In the genomic region with DNA sequence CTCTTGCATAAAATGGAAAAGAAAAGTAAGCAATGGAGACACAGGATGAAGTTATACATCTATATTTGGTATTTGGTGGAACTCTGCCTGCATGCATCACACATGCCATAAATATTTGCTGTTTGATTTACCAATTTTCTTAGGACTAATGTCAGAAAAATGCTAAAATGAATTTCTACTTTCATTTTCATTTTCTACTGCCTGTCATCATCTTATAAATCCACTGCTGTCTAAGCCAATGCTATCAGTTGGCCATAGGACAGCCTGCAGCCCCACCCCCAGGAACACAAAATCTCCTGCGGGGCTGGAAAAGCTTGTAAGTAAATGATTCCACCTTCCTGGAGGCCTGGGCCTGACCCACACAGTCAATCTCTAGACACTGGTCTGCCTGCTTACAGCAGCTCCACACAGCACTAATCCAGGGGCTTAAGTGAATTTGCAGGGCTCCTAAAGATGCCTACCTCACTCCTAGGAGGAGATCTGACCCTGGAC, we compare ENCODE assay signal across 9 cellular contexts.
DNase-seq lines count a peak whose midpoint lies in the region; ATAC-seq, FAIRE-seq and TF ChIP-seq lines count a peak whose summit lies in the region.
"Had no signal": no experiment of that assay in that cellular context is flagged by ENCODE, and none has a peak within 500 bp of the region (broad histone marks: within the 10 kb centered on the region; RNA-seq: fewer than 3 reads in every experiment).

No MANE protein-coding gene starts in this region.

- WGBS in testis, 2 donors, result 24 to 54% methylated on average over 1 of the region's 1 CpG

- TF ChIP-seq POLR2A in testis (IDR thresholded peaks at IDR 0.05), result no peak

- no peaks in the 10 kb centered on the region for H3K9me1 ChIP-seq in keratinocyte (ENCODE audit: control insufficient read depth, extremely low read depth, insufficient read depth, low read length)

- H3K9me3 Mint-ChIP-seq in stimulated activated naive CD8-positive, alpha-beta T cell treated with anti-CD3 and anti-CD28 coated beads, Interleukin-15, amount 100 ng/mL, for 72 hours, result no peaks in the 10 kb centered on the region
- H3K9me3 Mint-ChIP-seq in activated T-helper 17 cell treated with anti-CD3 and anti-CD28 coated beads, Interleukin-2, amount 50 U/mL, for 72 hours, result no peaks in the 10 kb centered on the region
- no peaks in the 10 kb centered on the region for H3K9me3 Mint-ChIP-seq in CD14-positive monocyte

- peak overlapping the region in 1 of 2 donors; percentile 17 for H3K4me3 Mint-ChIP-seq in stimulated activated naive CD8-positive, alpha-beta T cell treated with anti-CD3 and anti-CD28 coated beads, Interleukin-15, amount 100 ng/mL, for 72 hours
- peak overlapping the region; percentile 33 for H3K4me3 Mint-ChIP-seq in activated T-helper 17 cell treated with anti-CD3 and anti-CD28 coated beads, Interleukin-2, amount 50 U/mL, for 72 hours
- peak overlapping the region in 1 of 2 donors; percentile 9 for H3K4me3 Mint-ChIP-seq in CD14-positive monocyte

- no peaks in the 10 kb centered on the region for H3K27me3 Mint-ChIP-seq in stimulated activated naive CD8-positive, alpha-beta T cell treated with anti-CD3 and anti-CD28 coated beads, Interleukin-15, amount 100 ng/mL, for 72 hours
- no peaks in the 10 kb centered on the region for H3K27me3 Mint-ChIP-seq in activated T-helper 17 cell treated with anti-CD3 and anti-CD28 coated beads, Interleukin-2, amount 50 U/mL, for 72 hours
- no peaks in the 10 kb centered on the region for H3K27me3 Mint-ChIP-seq in CD14-positive monocyte (ENCODE audit: low read depth in 3 of 3)

- peak; percentile 49 for FAIRE-seq in keratinocyte (lab: Jason Lieb, UNC)

- no peaks in the 10 kb centered on the region for H3K79me2 ChIP-seq in keratinocyte (ENCODE audit: control insufficient read depth, insufficient read depth, low read length)

- H3K4me1 Mint-ChIP-seq in stimulated activated naive CD8-positive, alpha-beta T cell treated with anti-CD3 and anti-CD28 coated beads, Interleukin-15, amount 100 ng/mL, for 72 hours, result peaks cover 8% of the 10 kb centered on the region
- H3K4me1 Mint-ChIP-seq in activated T-helper 17 cell treated with anti-CD3 and anti-CD28 coated beads, Interleukin-2, amount 50 U/mL, for 72 hours, result peaks cover 5% of the 10 kb centered on the region
- H3K4me1 Mint-ChIP-seq in CD14-positive monocyte, result peaks cover 5% of the 10 kb centered on the region

- H3K27me3 ChIP-seq in keratinocyte (ENCODE audit: control insufficient read depth, extremely low read depth, insufficient read depth, low read length) (no peaks in the 10 kb centered on the region), testis (no peaks in the 10 kb centered on the region)

- H3K27ac ChIP-seq in keratinocyte (ENCODE audit: control insufficient read depth, insufficient read depth, low read length), result no peak overlapping the region
- no peak overlapping the region for H3K27ac ChIP-seq in testis

- intact Hi-C loops in testis (cut with DNase I; ENCODE audit: low total_unique reads) (no loop called here), CD14-positive monocyte (cut with micrococcal nuclease) (no loop called here)

- H3K9me3 ChIP-seq in keratinocyte (ENCODE audit: control insufficient read depth, low read depth, low read length), result no peaks in the 10 kb centered on the region
- no peaks in the 10 kb centered on the region for H3K9me3 ChIP-seq in testis

- dilution Hi-C loops in keratinocyte (cut with MboI; ENCODE audit: extremely low pct_ligation_motif_present, low sequenced_read_pairs), result no loop called here

- peak overlapping the region; percentile 31 for H3K4me2 ChIP-seq in keratinocyte (ENCODE audit: control insufficient read depth, extremely low read depth, insufficient read depth, low read depth, low read length)

- H3K36me3 ChIP-seq in keratinocyte (ENCODE audit: control insufficient read depth in 2 of 2, extremely low read depth in 1 of 2, insufficient read depth in 2 of 2, low read length in 2 of 2), result no peaks in the 10 kb centered on the region
- H3K36me3 ChIP-seq in testis (ENCODE audit: low read depth, missing control alignments), result no peaks in the 10 kb centered on the region

- no peak for TF ChIP-seq CTCF in keratinocyte (optimal IDR thresholded peaks at IDR 0.05 in 1 of 3, IDR thresholded peaks at IDR 0.05 in 1 of 3, conservative IDR thresholded peaks at IDR 0.05 in 1 of 3; ENCODE audit: extremely low read depth in 1 of 3, insufficient read depth in 2 of 3, low read length in 3 of 3)
- TF ChIP-seq CTCF in testis (IDR thresholded peaks at IDR 0.05), result no peak
- no peak for TF ChIP-seq CTCF in CD14-positive monocyte (IDR thresholded peaks at IDR 0.05)

- H3K9ac ChIP-seq in keratinocyte (ENCODE audit: control insufficient read depth, extremely low read depth, insufficient read depth, low read length), result no peak overlapping the region

- H4K20me1 ChIP-seq in keratinocyte (ENCODE audit: control insufficient read depth, extremely low read depth, insufficient read depth, low read length), result no peaks in the 10 kb centered on the region

- H2AFZ ChIP-seq in keratinocyte (ENCODE audit: control insufficient read depth, low read length), result peak overlapping the region; percentile 64

- peak; percentile 62 for ATAC-seq in stimulated activated naive CD8-positive, alpha-beta T cell treated with anti-CD3 and anti-CD28 coated beads, Interleukin-15, amount 100 ng/mL, for 72 hours
- no peak for ATAC-seq in stimulated activated naive CD8-positive, alpha-beta T cell treated with anti-CD3 and anti-CD28 coated beads, Interleukin-15, Interleukin-2, amounts not matched to agents 100 U/mL and 50 U/mL, for 24 hours
- peak; percentile 31 for ATAC-seq in activated T-helper 17 cell treated with anti-CD3 and anti-CD28 coated beads, Interleukin-2, amount 50 U/mL, for 72 hours (replicated peaks)
- no peak for ATAC-seq in GM21576 (IDR thresholded peaks at IDR 0.05; ENCODE audit: unreplicated experiment)
- ATAC-seq in GM19463 (IDR thresholded peaks at IDR 0.05; ENCODE audit: unreplicated experiment), result no peak

- H3K27ac Mint-ChIP-seq in stimulated activated naive CD8-positive, alpha-beta T cell treated with anti-CD3 and anti-CD28 coated beads, Interleukin-15, amount 100 ng/mL, for 72 hours, result peak overlapping the region; percentile 75 to 83
- H3K27ac Mint-ChIP-seq in activated T-helper 17 cell treated with anti-CD3 and anti-CD28 coated beads, Interleukin-2, amount 50 U/mL, for 72 hours, result peak overlapping the region; percentile 43
- no peak overlapping the region for H3K27ac Mint-ChIP-seq in CD14-positive monocyte

- H3K36me3 Mint-ChIP-seq in activated T-helper 17 cell treated with anti-CD3 and anti-CD28 coated beads, Interleukin-2, amount 50 U/mL, for 72 hours (ENCODE audit: low read depth), result no peaks in the 10 kb centered on the region
- no peaks in the 10 kb centered on the region for H3K36me3 Mint-ChIP-seq in CD14-positive monocyte

- H3K4me3 ChIP-seq in keratinocyte (ENCODE audit: control insufficient read depth in 2 of 3, extremely low read depth in 1 of 3, insufficient read depth in 2 of 3, low read depth in 1 of 3, low read length in 3 of 3), result no peak overlapping the region
- H3K4me3 ChIP-seq in testis, result no peak overlapping the region

- H3K4me1 ChIP-seq in keratinocyte (ENCODE audit: control insufficient read depth, extremely low read depth, insufficient read depth, low read length) (peaks cover 11% of the 10 kb centered on the region), testis (no peaks in the 10 kb centered on the region)

- DNase-seq in stimulated activated naive CD8-positive, alpha-beta T cell treated with anti-CD3 and anti-CD28 coated beads, Interleukin-15, amount 100 ng/mL, for 72 hours, result peak in 1 of 2 donors; percentile 3
- DNase-seq in stimulated activated naive CD8-positive, alpha-beta T cell treated with anti-CD3 and anti-CD28 coated beads, Interleukin-15, Interleukin-2, amounts not matched to agents 100 U/mL and 50 U/mL, for 24 hours, result no peak
- DNase-seq in keratinocyte (ENCODE audit: low read depth, low spot score) (no peak), testis (no peak), CD14-positive monocyte (ENCODE audit: low spot score) (no peak)
- DNase-seq: KBM-7 had no signal

Comparison
In these comparisons a context has a peak if more than half of its experiments do, and no peak if none do; other contexts are left out.
1. ATAC-seq: peak in stimulated activated naive CD8-positive, alpha-beta T cell treated with anti-CD3 and anti-CD28 coated beads, Interleukin-15, amount 100 ng/mL, for 72 hours (single experiment) and activated T-helper 17 cell treated with anti-CD3 and anti-CD28 coated beads, Interleukin-2, amount 50 U/mL, for 72 hours (single experiment); none in stimulated activated naive CD8-positive, alpha-beta T cell treated with anti-CD3 and anti-CD28 coated beads, Interleukin-15, Interleukin-2, amounts not matched to agents 100 U/mL and 50 U/mL, for 24 hours (single experiment), GM21576 (single experiment) and GM19463 (single experiment).
2. H3K27ac Mint-ChIP-seq: peak in stimulated activated naive CD8-positive, alpha-beta T cell treated with anti-CD3 and anti-CD28 coated beads, Interleukin-15, amount 100 ng/mL, for 72 hours (2 of 2) and activated T-helper 17 cell treated with anti-CD3 and anti-CD28 coated beads, Interleukin-2, amount 50 U/mL, for 72 hours (single experiment); none in CD14-positive monocyte (0 of 7).